In the genomic region with DNA sequence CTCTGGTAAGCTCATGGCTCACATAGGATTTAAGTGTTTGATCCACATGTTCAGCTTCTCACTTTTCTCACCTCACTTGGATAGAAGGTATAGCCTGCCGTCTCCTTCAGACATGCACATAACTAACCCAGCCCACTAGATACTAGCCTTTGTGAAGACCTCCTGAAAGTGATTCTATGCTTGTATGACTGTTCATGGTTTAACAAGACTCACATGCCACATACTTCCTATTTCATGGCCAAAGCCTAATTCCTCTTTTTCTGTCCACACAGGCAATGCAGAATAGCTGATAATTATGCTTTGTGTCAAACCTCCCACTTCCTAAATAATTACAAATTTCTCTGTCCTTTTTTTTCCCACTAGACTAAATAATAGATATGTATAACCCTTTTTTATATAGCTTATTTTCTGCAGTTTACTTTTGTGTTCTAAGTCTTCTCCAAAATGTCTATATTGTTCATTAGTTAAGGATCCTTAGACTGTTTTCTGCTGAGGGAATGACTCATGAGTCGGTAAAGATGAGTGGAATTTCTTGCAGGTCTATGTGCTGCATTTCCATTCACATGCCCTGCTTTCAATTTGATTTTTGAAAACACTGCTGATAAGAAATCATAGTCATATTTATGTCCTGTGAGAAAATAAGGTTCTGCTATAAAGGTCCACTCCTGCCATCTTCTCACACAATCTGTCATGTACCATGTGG, we compare ENCODE assay signal across 17 cellular contexts. TPM values are rescaled to one million over a fixed set of nuclear protein-coding genes. Genes with fewer than 3 reads are reported as not detected.
DNase-seq lines count a peak whose midpoint lies in the region; ATAC-seq and TF ChIP-seq lines count a peak whose summit lies in the region.
"Had no signal": no experiment of that assay in that cellular context is flagged by ENCODE, and none has a peak within 500 bp of the region (broad histone marks: within the 10 kb centered on the region; RNA-seq: fewer than 3 reads in every experiment).

No MANE protein-coding gene starts in this region.

- no peaks in the 10 kb centered on the region for H3K27me3 Mint-ChIP-seq in osteocyte (ENCODE audit: unreplicated experiment)
- H3K27me3 Mint-ChIP-seq: activated CD8-positive, alpha-beta T cell treated with anti-CD3 and anti-CD28 coated beads for 36 hours; type B pancreatic cell had no signal

- no peaks in the 10 kb centered on the region for H3K36me3 Mint-ChIP-seq in osteocyte (ENCODE audit: unreplicated experiment)

- H3K4me3 ChIP-seq in choroid plexus epithelial cell (ENCODE audit: low read depth, low read length) = no peak overlapping the region

- H3K9me3 Mint-ChIP-seq in osteocyte (ENCODE audit: unreplicated experiment) = no peaks in the 10 kb centered on the region
- H3K9me3 Mint-ChIP-seq: activated CD8-positive, alpha-beta T cell treated with anti-CD3 and anti-CD28 coated beads for 36 hours; endodermal cell; type B pancreatic cell had no signal

- DNase-seq in MV-4-11 (lab: John Stamatoyannopoulos, UW) (peak; percentile 78), choroid plexus epithelial cell (ENCODE audit: low read depth) (peak; percentile 57), hypothalamus (lab: John Stamatoyannopoulos, UW) (no peak), osteocyte (ENCODE audit: extremely low spot score, unreplicated experiment) (no peak), HuH-7.5 (ENCODE audit: low spot score) (no peak), DMS114 treated with DMSO at 0.1 percent for 48 hours (lab: John Stamatoyannopoulos, UW; ENCODE audit: unreplicated experiment) (no peak)
- DNase-seq: ACHN; activated CD8-positive, alpha-beta T cell treated with anti-CD3 and anti-CD28 coated beads for 36 hours; activated effector memory CD4-positive, alpha-beta T cell treated with anti-CD3 and anti-CD28 coated beads, Interleukin-2, amount 50 U/mL, for 16 hours; endodermal cell; foreskin keratinocyte; NCI-H1105 treated with DMSO at 0.1 percent for 48 hours; NCI-H510A; T-helper 9 cell had no signal

- ATAC-seq in GM18498 (IDR thresholded peaks at IDR 0.05; ENCODE audit: unreplicated experiment) (peak; percentile 66), HG02884 (IDR thresholded peaks at IDR 0.05; ENCODE audit: unreplicated experiment) (peak; percentile 46)
- ATAC-seq: activated CD8-positive, alpha-beta T cell treated with anti-CD3 and anti-CD28 coated beads for 36 hours; foreskin keratinocyte had no signal

- no peak overlapping the region for H3K27ac Mint-ChIP-seq in osteocyte (ENCODE audit: unreplicated experiment)
- H3K27ac Mint-ChIP-seq: activated CD8-positive, alpha-beta T cell treated with anti-CD3 and anti-CD28 coated beads for 36 hours; endodermal cell; type B pancreatic cell had no signal

- no peak overlapping the region for H3K4me3 Mint-ChIP-seq in osteocyte (ENCODE audit: unreplicated experiment)
- H3K4me3 Mint-ChIP-seq: activated CD8-positive, alpha-beta T cell treated with anti-CD3 and anti-CD28 coated beads for 36 hours; endodermal cell; type B pancreatic cell had no signal

- TF ChIP-seq CTCF in choroid plexus epithelial cell (conservative IDR thresholded peaks at IDR 0.05; ENCODE audit: low read depth, low read length) (no peak), osteocyte (IDR thresholded peaks at IDR 0.05) (no peak)

- H3K4me1 Mint-ChIP-seq in osteocyte (ENCODE audit: unreplicated experiment) = peaks cover 41% of the 10 kb centered on the region
- H3K4me1 Mint-ChIP-seq: endodermal cell had no signal

RNA-seq across cellular contexts. Expression of gene HDDC2, which starts 43.0 kb away (rescaled TPM):
- total RNA-seq in osteocyte = 51.0 and 56.6 TPM in 2 replicates

Comparison
In these comparisons a context has a peak if more than half of its experiments do, and no peak if none do; other contexts are left out.
1. DNase-seq: peak in MV-4-11 (single experiment) and choroid plexus epithelial cell (single experiment); none in hypothalamus (0 of 51), osteocyte (single experiment), HuH-7.5 (single experiment) and DMS114 treated with DMSO at 0.1 percent for 48 hours (single experiment).